In the genomic region with DNA sequence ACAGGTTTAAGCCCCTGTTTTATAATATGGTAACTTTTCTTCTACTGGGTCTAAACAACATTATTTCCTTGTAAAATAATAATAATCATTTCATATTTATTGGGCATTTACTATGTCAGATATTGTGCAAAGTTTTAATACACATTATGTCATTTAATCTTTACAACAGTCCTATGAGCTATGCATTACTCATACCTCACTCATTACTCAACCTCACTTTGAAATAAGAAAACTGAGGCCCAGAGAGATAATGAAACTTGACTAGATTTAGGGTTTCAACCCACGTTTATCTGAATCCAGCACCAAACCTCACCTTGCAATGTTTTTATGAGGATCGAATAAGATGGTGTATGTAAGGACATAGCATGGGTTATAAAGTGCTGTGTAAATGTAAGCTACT, we compare ENCODE assay signal across 17 cellular contexts.
"Had no signal": no experiment of that assay in that cellular context is flagged by ENCODE, and none has a peak within 500 bp of the region (broad histone marks: within the 10 kb centered on the region; RNA-seq: fewer than 3 reads in every experiment).

No MANE protein-coding gene starts in this region.

- H3K4me3 ChIP-seq: esophagus muscularis mucosa, gastrocnemius medialis, heart right ventricle, lung, skin epidermis, tibial artery had no signal

- H3K27ac Mint-ChIP-seq: T-cell had no signal

- H3K27me3 ChIP-seq: esophagus muscularis mucosa, gastrocnemius medialis, heart right ventricle, tibial artery had no signal

- DNase-seq: activated naive CD4-positive, alpha-beta T cell treated with Interleukin-2 at 50 U/mL for 16 hours; activated T-cell treated with anti-CD3 and anti-CD28 coated beads for 4 hours; aorta; gastrocnemius medialis; heart right ventricle; midbrain; retina; stimulated activated CD4-positive, alpha-beta T cell treated with anti-CD3 and anti-CD28 coated beads, Interleukin-4, amount 100 ng/mL, for 24 hours; stimulated activated naive CD4-positive, alpha-beta T cell; T-cell; T-helper 9 cell; tibial artery had no signal

- H3K36me3 Mint-ChIP-seq: T-cell had no signal

- ATAC-seq: activated CD4-positive, CD25-positive, alpha-beta regulatory T cell treated with anti-CD3 and anti-CD28 coated beads, Interleukin-2, amount 50 U/mL, for 24 hours; gastrocnemius medialis; heart right ventricle; T-cell had no signal

- H3K4me3 Mint-ChIP-seq: T-cell had no signal

- H3K27ac ChIP-seq: esophagus muscularis mucosa, gastrocnemius medialis, heart right ventricle, parathyroid adenoma, skin epidermis, tibial artery had no signal

- H3K9ac ChIP-seq: parathyroid adenoma had no signal

- H3K36me3 ChIP-seq: esophagus muscularis mucosa, gastrocnemius medialis, heart right ventricle, tibial artery had no signal

- H2AFZ ChIP-seq: parathyroid adenoma had no signal

- H3K27me3 Mint-ChIP-seq: T-cell had no signal

- H3K4me1 Mint-ChIP-seq: T-cell had no signal

- H3K9me3 ChIP-seq: esophagus muscularis mucosa, gastrocnemius medialis, heart right ventricle, tibial artery had no signal

- H3K79me2 ChIP-seq: parathyroid adenoma had no signal

- H3K4me1 ChIP-seq: gastrocnemius medialis, heart right ventricle, parathyroid adenoma, tibial artery had no signal
